In genomic region chrX:45142185-45142584, GRCh38 we compare ENCODE assay signal across 19 cellular contexts. TPM values are rescaled to one million over a fixed set of nuclear protein-coding genes. Genes with fewer than 3 reads are reported as not detected.
DNase-seq lines count a peak whose midpoint lies in the region; TF ChIP-seq lines count a peak whose summit lies in the region.
"Had no signal": no experiment of that assay in that cellular context is flagged by ENCODE, and none has a peak within 500 bp of the region (broad histone marks: within the 10 kb centered on the region; RNA-seq: fewer than 3 reads in every experiment).

No MANE protein-coding gene starts in this region.

- H4K20me1 ChIP-seq in MM.1S (ENCODE audit: insufficient read depth, low read length): no peaks in the 10 kb centered on the region

- no peak overlapping the region for H3K4me3 ChIP-seq in retinal pigment epithelial cell (ENCODE audit: low read length)
- no peak overlapping the region for H3K4me3 ChIP-seq in MM.1S (ENCODE audit: low read length)
- H3K4me3 ChIP-seq: HAP-1 had no signal

- H2AFZ ChIP-seq in MM.1S (ENCODE audit: low read length): no peak overlapping the region

- no peak for TF ChIP-seq CTCF in retinal pigment epithelial cell (conservative IDR thresholded peaks at IDR 0.05; ENCODE audit: low read depth, low read length)
- no peak for TF ChIP-seq CTCF in MM.1S (IDR thresholded peaks at IDR 0.05; ENCODE audit: low read length)

- no peaks in the 10 kb centered on the region for H3K9me3 ChIP-seq in MM.1S (replicated peaks; ENCODE audit: insufficient read depth, low read length)
- H3K9me3 ChIP-seq: BE2C, HAP-1 had no signal

- H3K9ac ChIP-seq in MM.1S (ENCODE audit: low read length): no peak overlapping the region

- no peaks in the 10 kb centered on the region for H3K9me2 ChIP-seq in MM.1S (replicated peaks; ENCODE audit: insufficient read depth, low read length)

- H3K79me2 ChIP-seq in MM.1S (ENCODE audit: low read length): no peaks in the 10 kb centered on the region

- no peaks in the 10 kb centered on the region for H3K27me3 ChIP-seq in MM.1S (replicated peaks; ENCODE audit: insufficient read depth, low read length)
- H3K27me3 ChIP-seq: BE2C had no signal

- DNase-seq in D341Med (ENCODE audit: low spot score) (peak; percentile 19), LHCN-M2 (ENCODE audit: low read depth) (peak; percentile 1), retinal pigment epithelial cell (ENCODE audit: low read depth) (peak; percentile 34), UCSD-AML1 (lab: John Stamatoyannopoulos, UW; ENCODE audit: unreplicated experiment) (no peak), MM.1S (no peak)
- DNase-seq in activated CD8-positive, alpha-beta memory T cell treated with anti-CD3 and anti-CD28 coated beads, Interleukin-2, amount 50 U/mL, for 48 hours: no peak
- DNase-seq: BE2C; CD4-positive, alpha-beta memory T cell; NCI-H146; NCI-H2081 treated with DMSO at 0.1 percent for 48 hours; NCI-H2227 treated with DMSO at 0.1 percent for 48 hours; NCI-H526 treated with DMSO at 0.1 percent for 48 hours; PC-3 had no signal

- peak overlapping the region; percentile 96 for H3K27ac ChIP-seq in cingulate gyrus (ENCODE audit: low read depth, low read length)
- H3K27ac ChIP-seq in MM.1S (ENCODE audit: low read length): no peak overlapping the region

- H3F3A ChIP-seq in MM.1S (ENCODE audit: insufficient read depth, low read length): no peaks in the 10 kb centered on the region

- H3K36me3 ChIP-seq in MM.1S (replicated peaks; ENCODE audit: insufficient read depth, low read length): no peaks in the 10 kb centered on the region
- H3K36me3 ChIP-seq: BE2C, HAP-1 had no signal

- H3K4me2 ChIP-seq in MM.1S (ENCODE audit: low read depth, low read length): no peak overlapping the region

- H3K4me1 ChIP-seq in MM.1S (ENCODE audit: low read length): no peaks in the 10 kb centered on the region
- H3K4me1 ChIP-seq: BE2C, HAP-1 had no signal

RNA-seq across cellular contexts. Expression of gene DIPK2B, which starts 58.5 kb away (rescaled TPM):
- total RNA-seq in LHCN-M2 (2014; rRNA removed): not detected in 2 replicates
- polyA plus RNA-seq in LHCN-M2 (2012): not detected
- total RNA-seq: CD4-positive, alpha-beta memory T cell; Daoy; HT-29; SK-MEL-5 had no signal
- polyA plus RNA-seq: CD4-positive, alpha-beta memory T cell; IgD-negative memory B cell had no signal

Comparison
In these comparisons a context has a peak if more than half of its experiments do, and no peak if none do; other contexts are left out.
1. DNase-seq: peak in D341Med (single experiment), LHCN-M2 (single experiment) and retinal pigment epithelial cell (single experiment); none in UCSD-AML1 (single experiment), activated CD8-positive, alpha-beta memory T cell treated with anti-CD3 and anti-CD28 coated beads, Interleukin-2, amount 50 U/mL, for 48 hours (single experiment) and MM.1S (single experiment).